Comparison of ENCODE assay signal across 13 cellular contexts in genomic region chr1:218823291-218823900, GRCh38.
DNase-seq lines count a peak whose midpoint lies in the region; ATAC-seq and TF ChIP-seq lines count a peak whose summit lies in the region.
"Had no signal": no experiment of that assay in that cellular context is flagged by ENCODE, and none has a peak within 500 bp of the region (broad histone marks: within the 10 kb centered on the region; RNA-seq: fewer than 3 reads in every experiment).

No MANE protein-coding gene starts in this region.

- no peak for TF ChIP-seq CTCF in omental fat pad (IDR thresholded peaks at IDR 0.05)

- peaks cover 2% of the 10 kb centered on the region for H3K27me3 Mint-ChIP-seq in activated naive CD4-positive, alpha-beta T cell treated with anti-CD3 and anti-CD28 coated beads for 36 hours (ENCODE audit: low read depth)

- no peaks in the 10 kb centered on the region for H3K9me3 Mint-ChIP-seq in activated naive CD4-positive, alpha-beta T cell treated with anti-CD3 and anti-CD28 coated beads for 36 hours

- H3K27ac Mint-ChIP-seq in activated naive CD4-positive, alpha-beta T cell treated with anti-CD3 and anti-CD28 coated beads for 36 hours = no peak overlapping the region
- H3K27ac Mint-ChIP-seq: mesothelial cell of epicardium; stimulated activated effector memory CD8-positive, alpha-beta T cell treated with anti-CD3 and anti-CD28 coated beads, Interleukin-12 subunit alpha, Interleukin-12 subunit beta, amount 100 ng/mL, for 72 hours had no signal

- H3K4me3 Mint-ChIP-seq in activated naive CD4-positive, alpha-beta T cell treated with anti-CD3 and anti-CD28 coated beads for 36 hours = no peak overlapping the region
- H3K4me3 Mint-ChIP-seq: mesothelial cell of epicardium; stimulated activated effector memory CD8-positive, alpha-beta T cell treated with anti-CD3 and anti-CD28 coated beads, Interleukin-12 subunit alpha, Interleukin-12 subunit beta, amount 100 ng/mL, for 72 hours had no signal

- CTCF ChIA-PET in activated naive CD4-positive, alpha-beta T cell treated with anti-CD3 and anti-CD28 coated beads for 36 hours (lab: Charles Lee) = no interaction called here

- ATAC-seq in GM18498 (IDR thresholded peaks at IDR 0.05; ENCODE audit: unreplicated experiment) = peak; percentile 65
- peak; percentile 60 for ATAC-seq in HG02973 (IDR thresholded peaks at IDR 0.05; ENCODE audit: unreplicated experiment)
- peak; percentile 77 for ATAC-seq in omental fat pad (ENCODE audit: low FRiP score)
- ATAC-seq: stimulated activated effector memory CD8-positive, alpha-beta T cell treated with anti-CD3 and anti-CD28 coated beads, Interleukin-12 subunit alpha, Interleukin-12 subunit beta, amount 100 ng/mL, for 72 hours had no signal

- no peaks in the 10 kb centered on the region for H3K36me3 Mint-ChIP-seq in activated naive CD4-positive, alpha-beta T cell treated with anti-CD3 and anti-CD28 coated beads for 36 hours (ENCODE audit: low read depth)
- H3K36me3 Mint-ChIP-seq: mesothelial cell of epicardium; stimulated activated effector memory CD8-positive, alpha-beta T cell treated with anti-CD3 and anti-CD28 coated beads, Interleukin-12 subunit alpha, Interleukin-12 subunit beta, amount 100 ng/mL, for 72 hours had no signal

- no peaks in the 10 kb centered on the region for H3K4me1 Mint-ChIP-seq in activated naive CD4-positive, alpha-beta T cell treated with anti-CD3 and anti-CD28 coated beads for 36 hours (ENCODE audit: low read depth)
- H3K4me1 Mint-ChIP-seq: stimulated activated effector memory CD8-positive, alpha-beta T cell treated with anti-CD3 and anti-CD28 coated beads, Interleukin-12 subunit alpha, Interleukin-12 subunit beta, amount 100 ng/mL, for 72 hours had no signal

- DNase-seq in astrocyte of the hippocampus (ENCODE audit: low read depth, low spot score) = peak; percentile 76
- no peak for DNase-seq in omental fat pad (ENCODE audit: low spot score)
- no peak for DNase-seq in NCI-H2171 treated with DMSO at 0.1 percent for 48 hours (lab: John Stamatoyannopoulos, UW)
- no peak for DNase-seq in activated naive CD4-positive, alpha-beta T cell treated with anti-CD3 and anti-CD28 coated beads for 36 hours
- no peak for DNase-seq in middle frontal gyrus (ENCODE audit: extremely low spot score, low spot score)
- DNase-seq in medulla oblongata (ENCODE audit: extremely low spot score) = no peak
- DNase-seq: DMS 273 treated with DMSO at 0.1 percent for 48 hours, NCI-H1417, spleen had no signal

- intact Hi-C loops in activated naive CD4-positive, alpha-beta T cell treated with anti-CD3 and anti-CD28 coated beads for 36 hours (cut with micrococcal nuclease) = no loop called here
